In genomic region chr12:47791874-47792273, GRCh38 we compare ENCODE assay signal across 13 cellular contexts.
"Had no signal": no experiment of that assay in that cellular context is flagged by ENCODE, and none has a peak within 500 bp of the region (broad histone marks: within the 10 kb centered on the region; RNA-seq: fewer than 3 reads in every experiment).

No MANE protein-coding gene starts in this region.

- H3K4me3 ChIP-seq: body of pancreas, colonic mucosa, left lung, SK-N-MC, suprapubic skin had no signal

- ATAC-seq: activated T-cell treated with anti-CD3 and anti-CD28 coated beads, Interleukin-2, amount 50 U/mL, for 72 hours; body of pancreas; esophagus mucosa; left lung had no signal

- H3K27me3 Mint-ChIP-seq: type B pancreatic cell had no signal

- DNase-seq: activated T-cell treated with anti-CD3 and anti-CD28 coated beads, Interleukin-2, amount 50 U/mL, for 72 hours; amniotic stem cell; body of pancreas; central memory CD4-positive, alpha-beta T cell; colonic mucosa; islet precursor cell; stimulated activated CD4-positive, alpha-beta T cell treated with anti-CD3 and anti-CD28 coated beads, Interleukin-4, amount 100 ng/mL, for 1 hour; stimulated activated naive CD4-positive, alpha-beta T cell had no signal

- H3K27ac ChIP-seq: body of pancreas, colonic mucosa, left lung, suprapubic skin had no signal

- H3K9me3 ChIP-seq: body of pancreas, colonic mucosa, left lung, suprapubic skin had no signal

- H3K27me3 ChIP-seq: body of pancreas, colonic mucosa, left lung, suprapubic skin had no signal

- H3K27ac Mint-ChIP-seq: type B pancreatic cell had no signal

- H3K4me3 Mint-ChIP-seq: activated T-cell treated with anti-CD3 and anti-CD28 coated beads, Interleukin-2, amount 50 U/mL, for 72 hours; type B pancreatic cell had no signal

- H3K4me1 ChIP-seq: body of pancreas, colonic mucosa, left lung had no signal

- H3K9me3 Mint-ChIP-seq: activated T-cell treated with anti-CD3 and anti-CD28 coated beads, Interleukin-2, amount 50 U/mL, for 72 hours; type B pancreatic cell had no signal
